ENCODE assay signal across 20 cellular contexts in the genomic region with DNA sequence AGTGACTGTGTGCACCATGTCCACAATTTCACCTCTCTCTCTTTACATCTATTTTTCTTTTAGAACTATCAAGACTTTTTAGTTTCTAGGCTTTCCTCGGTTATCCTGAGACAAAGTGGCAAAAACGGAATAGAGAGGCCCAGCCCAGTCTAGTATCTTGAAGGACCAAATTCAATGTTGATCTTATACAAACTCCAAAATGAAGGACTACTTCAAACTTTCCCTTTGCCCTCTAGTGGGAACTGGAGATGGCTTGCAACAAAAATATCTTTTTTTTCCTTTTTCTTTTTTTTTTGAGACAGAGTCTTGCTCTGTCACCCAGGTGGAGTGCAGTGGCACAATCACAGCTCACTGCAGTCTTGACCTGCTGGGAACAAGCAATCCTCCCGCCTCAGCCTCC.
"Had no signal": no experiment of that assay in that cellular context is flagged by ENCODE, and none has a peak within 500 bp of the region (broad histone marks: within the 10 kb centered on the region; RNA-seq: fewer than 3 reads in every experiment).

No MANE protein-coding gene starts in this region.

- DNase-seq: activated CD4-positive, alpha-beta T cell treated with anti-CD3 and anti-CD28 coated beads, Interleukin-2, amount 50 U/mL, for 1 hour; activated effector memory CD4-positive, alpha-beta T cell treated with Interleukin-2 at 50 U/mL for 16 hours; amniotic stem cell; body of pancreas; central memory CD4-positive, alpha-beta T cell; effector memory CD8-positive, alpha-beta T cell; foreskin melanocyte; head of caudate nucleus; left cardiac atrium; occipital lobe; psoas muscle; right lobe of liver; spleen; stimulated activated CD4-positive, alpha-beta T cell treated with anti-CD3 and anti-CD28 coated beads, Interleukin-2, amount 100 ng/mL, for 24 hours; stimulated activated naive B cell treated with anti-CD40 and anti-IgM and Interleukin-4, amounts not matched to agents 10 μg/mL and 1 μg/mL and 100 μg/mL, for 72 hours; transverse colon had no signal

- H3K4me1 Mint-ChIP-seq: activated naive CD4-positive, alpha-beta T cell treated with anti-CD3 and anti-CD28 coated beads, Interleukin-2, amount 50 U/mL, for 24 hours; stimulated activated naive B cell treated with anti-CD40 and anti-IgM and Interleukin-4, amounts not matched to agents 10 μg/mL and 1 μg/mL and 100 μg/mL, for 72 hours had no signal

- H3K27ac Mint-ChIP-seq: activated naive CD4-positive, alpha-beta T cell treated with anti-CD3 and anti-CD28 coated beads, Interleukin-2, amount 50 U/mL, for 24 hours; dendritic cell treated with granulocyte-macrophage colony-stimulating factor and Interleukin-4, amounts not matched to agents 40 ng/mL and 50 ng/mL, for 4 days; effector memory CD8-positive, alpha-beta T cell; natural killer cell treated with Interleukin-12 subunit alpha and Interleukin-12 subunit beta and Interleukin-15 and Interleukin-18, amount 100 ng/mL, for 72 hours; stimulated activated naive B cell treated with anti-CD40 and anti-IgM and Interleukin-4, amounts not matched to agents 10 μg/mL and 1 μg/mL and 100 μg/mL, for 72 hours; WTC11 had no signal

- H3K4me3 Mint-ChIP-seq: activated naive CD4-positive, alpha-beta T cell treated with anti-CD3 and anti-CD28 coated beads, Interleukin-2, amount 50 U/mL, for 24 hours; dendritic cell treated with granulocyte-macrophage colony-stimulating factor and Interleukin-4, amounts not matched to agents 40 ng/mL and 50 ng/mL, for 4 days; effector memory CD8-positive, alpha-beta T cell; natural killer cell treated with Interleukin-12 subunit alpha and Interleukin-12 subunit beta and Interleukin-15 and Interleukin-18, amount 100 ng/mL, for 72 hours; stimulated activated naive B cell treated with anti-CD40 and anti-IgM and Interleukin-4, amounts not matched to agents 10 μg/mL and 1 μg/mL and 100 μg/mL, for 72 hours; WTC11 had no signal

- H3K4me3 ChIP-seq: body of pancreas, psoas muscle, right lobe of liver, spleen, transverse colon had no signal

- H3K9me3 Mint-ChIP-seq: activated naive CD4-positive, alpha-beta T cell treated with anti-CD3 and anti-CD28 coated beads, Interleukin-2, amount 50 U/mL, for 24 hours; dendritic cell treated with granulocyte-macrophage colony-stimulating factor and Interleukin-4, amounts not matched to agents 40 ng/mL and 50 ng/mL, for 4 days; natural killer cell treated with Interleukin-12 subunit alpha and Interleukin-12 subunit beta and Interleukin-15 and Interleukin-18, amount 100 ng/mL, for 72 hours; stimulated activated naive B cell treated with anti-CD40 and anti-IgM and Interleukin-4, amounts not matched to agents 10 μg/mL and 1 μg/mL and 100 μg/mL, for 72 hours; WTC11 had no signal

- ATAC-seq: body of pancreas; effector memory CD8-positive, alpha-beta T cell; left cardiac atrium; natural killer cell treated with Interleukin-12 subunit alpha and Interleukin-12 subunit beta and Interleukin-15 and Interleukin-18, amount 100 ng/mL, for 72 hours; psoas muscle; right lobe of liver; stimulated activated naive B cell treated with anti-CD40 and anti-IgM and Interleukin-4, amounts not matched to agents 10 μg/mL and 1 μg/mL and 100 μg/mL, for 72 hours; WTC11 had no signal

- H3K36me3 Mint-ChIP-seq: activated naive CD4-positive, alpha-beta T cell treated with anti-CD3 and anti-CD28 coated beads, Interleukin-2, amount 50 U/mL, for 24 hours; natural killer cell treated with Interleukin-12 subunit alpha and Interleukin-12 subunit beta and Interleukin-15 and Interleukin-18, amount 100 ng/mL, for 72 hours; stimulated activated naive B cell treated with anti-CD40 and anti-IgM and Interleukin-4, amounts not matched to agents 10 μg/mL and 1 μg/mL and 100 μg/mL, for 72 hours; WTC11 had no signal
